In genomic region chr2:20304411-20304810, GRCh38 we compare ENCODE assay signal across 17 cellular contexts. TPM values are rescaled to one million over a fixed set of nuclear protein-coding genes. Genes with fewer than 3 reads are reported as not detected.
DNase-seq lines count a peak whose midpoint lies in the region; ATAC-seq, FAIRE-seq and TF ChIP-seq lines count a peak whose summit lies in the region.
"Had no signal": no experiment of that assay in that cellular context is flagged by ENCODE, and none has a peak within 500 bp of the region (broad histone marks: within the 10 kb centered on the region; RNA-seq: fewer than 3 reads in every experiment).

No MANE protein-coding gene starts in this region.

- H4K91ac ChIP-seq in IMR-90 (ENCODE audit: insufficient read depth, low read depth, low read length): no peak overlapping the region

- H4K8ac ChIP-seq in IMR-90 (ENCODE audit: low read depth in 2 of 2, low read length in 2 of 2): no peak overlapping the region

- H3K23ac ChIP-seq in IMR-90 (ENCODE audit: low read depth, low read length): no peak overlapping the region

- TF ChIP-seq CTCF in AG04450 (IDR thresholded peaks at IDR 0.05; ENCODE audit: low read depth, low read length): no peak
- no peak for TF ChIP-seq CTCF in IMR-90 (conservative IDR thresholded peaks at IDR 0.05; ENCODE audit: low read depth, low read length)
- TF ChIP-seq CTCF in brain microvascular endothelial cell (IDR thresholded peaks at IDR 0.05; ENCODE audit: low read depth, low read length, missing control alignments): no peak
- TF ChIP-seq CTCF in keratinocyte (optimal IDR thresholded peaks at IDR 0.05 in 1 of 3, IDR thresholded peaks at IDR 0.05 in 1 of 3, conservative IDR thresholded peaks at IDR 0.05 in 1 of 3; ENCODE audit: extremely low read depth in 1 of 3, insufficient read depth in 2 of 3, low read length in 3 of 3): no peak

- H2AFZ ChIP-seq in IMR-90 (replicated peaks; ENCODE audit: low read length, poor library complexity) (no peak overlapping the region), keratinocyte (ENCODE audit: control insufficient read depth, low read length) (no peak overlapping the region)

- H2BK120ac ChIP-seq in IMR-90 (ENCODE audit: low read depth, low read length): no peak overlapping the region

- no peak overlapping the region for H3K14ac ChIP-seq in IMR-90 (replicated peaks; ENCODE audit: low read depth, low read length)

- POLR2A ChIA-PET in AG04450 (lab: Yijun Ruan, JAX) (interaction anchor here (0.8 kb wide), 1 partner anchor 13 kb away, joined by 3 read pairs; no protein-coding TSS in a partner anchor), IMR-90 (lab: Charles Lee; ENCODE audit: unreplicated experiment) (no interaction called here)

- no peak overlapping the region for H3K56ac ChIP-seq in IMR-90 (ENCODE audit: extremely low read depth, insufficient read depth, low read length)

- no peak overlapping the region for H3K18ac ChIP-seq in IMR-90 (ENCODE audit: low read depth, low read length)

- peak overlapping the region; percentile 27; the same call in 1 of the 2 replicates for H3K4me2 ChIP-seq in IMR-90 (ENCODE audit: low read depth, low read length)
- no peak overlapping the region for H3K4me2 ChIP-seq in keratinocyte (ENCODE audit: control insufficient read depth, extremely low read depth, insufficient read depth, low read depth, low read length)

- peak overlapping the region; percentile 75 for H2BK5ac ChIP-seq in IMR-90 (ENCODE audit: low read depth, low read length, poor library complexity, severe bottlenecking)

- H3K9me1 ChIP-seq in IMR-90 (ENCODE audit: insufficient read depth, low read length): peaks cover 11% of the 10 kb centered on the region
- H3K9me1 ChIP-seq in keratinocyte (ENCODE audit: control insufficient read depth, extremely low read depth, insufficient read depth, low read length): no peaks in the 10 kb centered on the region

- peaks cover 11% of the 10 kb centered on the region for H3K4me1 ChIP-seq in IMR-90 (ENCODE audit: control insufficient read depth, insufficient read depth, low read length)
- H3K4me1 ChIP-seq in keratinocyte (ENCODE audit: control insufficient read depth, extremely low read depth, insufficient read depth, low read length): peaks cover 14% of the 10 kb centered on the region
- H3K4me1 ChIP-seq: uterus had no signal

- H4K5ac ChIP-seq in IMR-90 (ENCODE audit: low read depth, low read length): no peak overlapping the region

- no peak overlapping the region for H2BK20ac ChIP-seq in IMR-90 (ENCODE audit: low read depth, low read length)

- dilution Hi-C loops in IMR-90 (cut with HindIII; ENCODE audit: low sequenced_read_pairs, unreplicated experiment): no loop called here
- dilution Hi-C loops in keratinocyte (cut with MboI; ENCODE audit: extremely low pct_ligation_motif_present, low sequenced_read_pairs): no loop called here

- ATAC-seq in IMR-90 (ENCODE audit: low read depth) (peak; percentile 80), GM19324 (IDR thresholded peaks at IDR 0.05; ENCODE audit: low FRiP score, unreplicated experiment) (no peak), HG02571 (IDR thresholded peaks at IDR 0.05; ENCODE audit: unreplicated experiment) (no peak)
- ATAC-seq: activated CD4-positive, alpha-beta T cell treated with anti-CD3 and anti-CD28 coated beads for 36 hours had no signal

- H4K20me1 ChIP-seq in IMR-90 (ENCODE audit: insufficient read depth, low read length) (peaks cover 10% of the 10 kb centered on the region; the same call in 1 of the 2 replicates), keratinocyte (ENCODE audit: control insufficient read depth, extremely low read depth, insufficient read depth, low read length) (peaks cover 4% of the 10 kb centered on the region)

- in situ Hi-C loops in IMR-90 (cut with MboI; ENCODE audit: low sequenced_read_pairs) (no loop called here), brain microvascular endothelial cell (cut with HindIII; ENCODE audit: low pct_ligation_motif_present, low sequenced_read_pairs) (no loop called here)

- no peak overlapping the region for H2AK5ac ChIP-seq in IMR-90 (ENCODE audit: low read depth, low read length)

- WGBS in IMR-90 (ENCODE audit: extremely low coverage in 2 of 2, insufficient read length in 1 of 2), 2 experiments: no CpG with 5 or more reads among the region's 1 CpG

- no peak overlapping the region for H3K27ac ChIP-seq in AG04450 (ENCODE audit: low read depth, low read length)
- no peak overlapping the region for H3K27ac ChIP-seq in IMR-90 (ENCODE audit: insufficient read depth, low read length)
- no peak overlapping the region for H3K27ac ChIP-seq in brain microvascular endothelial cell
- H3K27ac ChIP-seq in keratinocyte (ENCODE audit: control insufficient read depth, insufficient read depth, low read length): no peak overlapping the region
- H3K27ac ChIP-seq: SJCRH30 had no signal

- no peaks in the 10 kb centered on the region for H3K27me3 ChIP-seq in AG04450 (ENCODE audit: control insufficient read depth, insufficient read depth, low read length)
- H3K27me3 ChIP-seq in IMR-90 (ENCODE audit: control insufficient read depth, insufficient read depth, low read length): no peaks in the 10 kb centered on the region
- no peaks in the 10 kb centered on the region for H3K27me3 ChIP-seq in brain microvascular endothelial cell (replicated peaks)
- no peaks in the 10 kb centered on the region for H3K27me3 ChIP-seq in keratinocyte (ENCODE audit: control insufficient read depth, extremely low read depth, insufficient read depth, low read length)
- no peaks in the 10 kb centered on the region for H3K27me3 ChIP-seq in MG63
- H3K27me3 ChIP-seq: SJCRH30, uterus had no signal

- no peak overlapping the region for H3K4ac ChIP-seq in IMR-90 (ENCODE audit: low read depth, low read length)

- H3K79me1 ChIP-seq in IMR-90 (ENCODE audit: low read depth in 1 of 2, low read length in 2 of 2): peaks cover 32 to 46% of the 10 kb centered on the region in 2 experiments

- BruUV-seq in IMR-90 (replicated peaks; lab: Mats Ljungman, UMichigan): no TSS peak

- peaks cover 50% of the 10 kb centered on the region for H3K79me2 ChIP-seq in keratinocyte (ENCODE audit: control insufficient read depth, insufficient read depth, low read length)

- intact Hi-C loops in IMR-90 (cut with micrococcal nuclease): no loop called here

- TF ChIP-seq RAD21 in IMR-90 (IDR thresholded peaks at IDR 0.05; ENCODE audit: low read length): no peak

- TF ChIP-seq POLR2A in IMR-90 (IDR thresholded peaks at IDR 0.05; ENCODE audit: low read depth, low read length): no peak

- H3K9ac ChIP-seq in IMR-90 (ENCODE audit: low read depth, low read length) (no peak overlapping the region), keratinocyte (ENCODE audit: control insufficient read depth, extremely low read depth, insufficient read depth, low read length) (no peak overlapping the region)

- H2AK9ac ChIP-seq in IMR-90 (replicated peaks; ENCODE audit: low read depth, low read length, poor library complexity): no peak overlapping the region

- H2BK15ac ChIP-seq in IMR-90 (ENCODE audit: low read depth, low read length): no peak overlapping the region

- H3K9me3 ChIP-seq in AG04450 (ENCODE audit: control insufficient read depth, insufficient read depth, low read length) (no peaks in the 10 kb centered on the region), IMR-90 (ENCODE audit: control insufficient read depth, insufficient read depth, low read length) (no peaks in the 10 kb centered on the region), keratinocyte (ENCODE audit: control insufficient read depth, low read depth, low read length) (no peaks in the 10 kb centered on the region), MG63 (no peaks in the 10 kb centered on the region)
- H3K9me3 ChIP-seq: SJCRH30, uterus had no signal

- DNase-seq in AG04450 (ENCODE audit: low read depth, low spot score) (peak; percentile 15), IMR-90 (peak; percentile 86), brain microvascular endothelial cell (peak; percentile 59), keratinocyte (ENCODE audit: low read depth, low spot score) (peak; percentile 4), MG63 (no peak), KG1 (lab: John Stamatoyannopoulos, UW) (no peak)
- DNase-seq: activated CD4-positive, alpha-beta T cell treated with anti-CD3 and anti-CD28 coated beads for 36 hours; activated CD8-positive, alpha-beta memory T cell treated with anti-CD3 and anti-CD28 coated beads, Interleukin-2, amount 50 U/mL, for 48 hours; central memory CD4-positive, alpha-beta T cell; mesendoderm; NCI-H187; SJCRH30; T1000; uterus had no signal

- H3K4me3 ChIP-seq in AG04450 (ENCODE audit: low read depth, low read length) (no peak overlapping the region), IMR-90 (ENCODE audit: insufficient read depth, low read depth, low read length) (no peak overlapping the region), brain microvascular endothelial cell (ENCODE audit: low read depth, low read length) (no peak overlapping the region), keratinocyte (ENCODE audit: control insufficient read depth in 2 of 3, extremely low read depth in 1 of 3, insufficient read depth in 2 of 3, low read depth in 1 of 3, low read length in 3 of 3) (no peak overlapping the region), MG63 (no peak overlapping the region)
- H3K4me3 ChIP-seq: SJCRH30, uterus had no signal

- no peak for FAIRE-seq in keratinocyte (lab: Jason Lieb, UNC)
- FAIRE-seq: islet of Langerhans had no signal

- CTCF ChIA-PET in AG04450 (lab: Charles Lee): interaction anchor here (0.8 to 2.9 kb wide), 8 partner anchors 10 to 338 kb away, joined by 3 to 22 read pairs (median 4); no protein-coding TSS in a partner anchor
- CTCF ChIA-PET in IMR-90 (lab: Yijun Ruan, JAX): interaction anchor here (0.8 to 3.2 kb wide), 2 partner anchors 9 to 13 kb away, joined by 3 to 16 read pairs; no protein-coding TSS in a partner anchor

- H3K36me3 ChIP-seq in IMR-90 (ENCODE audit: control insufficient read depth, insufficient read depth, low read length): peaks cover 23% of the 10 kb centered on the region
- peaks cover 18% of the 10 kb centered on the region for H3K36me3 ChIP-seq in brain microvascular endothelial cell (replicated peaks)
- peaks cover 8 to 21% of the 10 kb centered on the region in 2 experiments for H3K36me3 ChIP-seq in keratinocyte (ENCODE audit: control insufficient read depth in 2 of 2, extremely low read depth in 1 of 2, insufficient read depth in 2 of 2, low read length in 2 of 2)
- peaks cover 72% of the 10 kb centered on the region for H3K36me3 ChIP-seq in MG63
- H3K36me3 ChIP-seq: uterus had no signal

RNA-seq across cellular contexts. Expression of gene PUM2, which starts 46.2 kb away (rescaled TPM):
- 42.9 and 53.7 TPM in 2 replicates for polyA plus RNA-seq in AG04450 (2011; rRNA removed)
- polyA minus RNA-seq in AG04450 (2011; rRNA and poly(A)+ RNA removed): 134 and 159 TPM in 2 replicates
- total RNA-seq in IMR-90 (2012; rRNA removed): 35.6 and 38.4 TPM in 2 replicates
- 16.4 and 18.8 TPM in 2 replicates for polyA plus RNA-seq in IMR-90 (2012; rRNA removed)
- 4.5 and 6.3 TPM in 2 replicates for polyA plus RNA-seq in IMR-90 (2012; cell fraction: cytosol; rRNA removed)
- polyA plus RNA-seq in IMR-90 (2012; cell fraction: nucleus; rRNA removed; ENCODE audit: low replicate concordance): 8.0 and 28.7 TPM in 2 replicates
- 30.1 to 47.5 TPM (median 46.5 TPM) in 3 replicates for polyA plus RNA-seq in keratinocyte
- polyA plus RNA-seq in keratinocyte (2011; ENCODE audit: low read depth): 48.2 TPM
- 19.3 and 37.4 TPM in 2 replicates for polyA plus RNA-seq in keratinocyte (2011; cell fraction: cytosol; rRNA removed)
- 37.6 and 46.9 TPM in 2 replicates for polyA plus RNA-seq in keratinocyte (2011; cell fraction: nucleus; rRNA removed)
- polyA plus RNA-seq in keratinocyte (2012; ENCODE audit: low replicate concordance): 27.5 and 37.3 TPM in 2 replicates
- 60.6 to 185 TPM (median 170 TPM) in 3 replicates for polyA minus RNA-seq in keratinocyte
- polyA minus RNA-seq in keratinocyte (2011; cell fraction: cytosol; rRNA and poly(A)+ RNA removed): 51.0 TPM
- 68.8 and 121 TPM in 2 replicates for polyA minus RNA-seq in keratinocyte (2011; cell fraction: nucleus; rRNA and poly(A)+ RNA removed)
- total RNA-seq in MG63 (2014; rRNA removed; shearing (Covaris generic); ENCODE audit: low replicate concordance): 26.1 and 27.2 TPM in 2 replicates

Comparison
In these comparisons a context has a peak if more than half of its experiments do, and no peak if none do; other contexts are left out.
1. DNase-seq: peak in AG04450 (single experiment), IMR-90 (single experiment), brain microvascular endothelial cell (single experiment) and keratinocyte (single experiment); none in MG63 (single experiment) and KG1 (single experiment).